8 cellular contexts compared by ENCODE assay signal in the genomic region with DNA sequence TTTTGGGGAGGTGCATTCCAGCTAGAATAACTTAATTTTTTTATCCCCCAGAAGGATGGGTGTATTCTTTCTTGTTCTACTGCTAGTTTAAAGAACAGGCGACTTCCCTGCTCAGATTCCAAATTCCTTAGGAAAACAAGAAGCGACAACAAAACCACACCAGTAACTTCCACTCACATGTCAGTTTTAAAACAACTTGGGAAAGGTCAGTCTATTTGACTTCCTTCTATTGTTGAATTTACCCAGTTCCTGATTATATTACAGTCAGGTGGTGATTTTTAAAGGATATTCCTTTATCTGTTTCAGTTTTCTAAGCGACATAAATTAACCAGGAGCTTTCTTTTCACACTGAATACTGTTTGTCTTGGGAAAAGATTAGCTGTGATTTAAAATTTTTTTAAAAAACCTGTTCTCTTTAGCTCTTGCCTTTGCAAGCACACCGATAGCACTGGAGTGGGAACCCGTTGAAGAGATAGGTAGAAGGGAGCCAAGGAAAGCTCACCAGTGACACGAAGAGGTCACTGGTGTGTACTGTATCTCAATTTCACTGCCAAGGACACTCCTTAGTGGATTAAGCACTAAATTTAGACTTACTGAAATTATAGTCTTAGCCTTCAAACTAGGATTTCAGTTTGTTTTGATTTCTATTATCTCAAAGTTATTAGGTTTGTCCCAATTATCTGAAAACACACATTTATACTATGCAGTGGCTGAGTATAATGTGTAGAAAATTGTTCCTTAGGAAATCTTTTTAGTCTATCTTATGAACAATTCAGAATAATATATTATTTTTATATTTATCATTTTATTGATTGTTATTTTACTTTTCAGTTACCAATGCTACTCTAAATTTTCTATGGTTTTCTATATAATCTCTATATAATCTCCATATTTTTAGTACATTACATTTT. TPM values are rescaled to one million over a fixed set of nuclear protein-coding genes. Genes with fewer than 3 reads are reported as not detected.
DNase-seq lines count a peak whose midpoint lies in the region; ATAC-seq and TF ChIP-seq lines count a peak whose summit lies in the region.

No MANE protein-coding gene starts in this region.

- H3F3A ChIP-seq in SK-N-SH (replicated peaks; ENCODE audit: insufficient read depth) = peaks cover 9% of the 10 kb centered on the region

- no peaks in the 10 kb centered on the region for H3K36me3 ChIP-seq in SK-N-SH (replicated peaks in 1 of 2; ENCODE audit: control insufficient read depth in 1 of 2, insufficient read depth in 2 of 2, low read length in 1 of 2)

- 24% methylated on average over 6 of the region's 6 CpGs for WGBS in SK-N-SH (ENCODE audit: low lambda C conversion rate)

- CTCF ChIA-PET in SK-N-SH (lab: Yijun Ruan, JAX) = interaction anchor here (0.6 to 4.1 kb wide), 34 partner anchors 9 to 1700 kb away, joined by 3 to 35 read pairs (median 4); no protein-coding TSS in a partner anchor

- no peak overlapping the region; a peak in 1 of 4 replicates for H3K4me3 ChIP-seq in SK-N-SH (ENCODE audit: low read depth in 2 of 2, low read length in 1 of 2)

- H3K4me3 Mint-ChIP-seq in nephron = no peak overlapping the region

- H3K4me2 ChIP-seq in SK-N-SH = no peak overlapping the region; the same call in 1 of the 2 replicates

- no peaks in the 10 kb centered on the region for H3K9me2 ChIP-seq in SK-N-SH

- H2AFZ ChIP-seq in SK-N-SH (ENCODE audit: low read depth) = peak overlapping the region; percentile 58; the same call in 1 of the 2 replicates

- peaks cover 0 to 5% of the 10 kb centered on the region in 2 experiments; a peak in 2 of 4 replicates for H3K4me1 ChIP-seq in SK-N-SH (ENCODE audit: control insufficient read depth in 1 of 2, insufficient read depth in 2 of 2, low read depth in 1 of 2, low read length in 1 of 2)

- no peaks in the 10 kb centered on the region for H3K79me2 ChIP-seq in SK-N-SH (ENCODE audit: insufficient read depth)

- POLR2A ChIA-PET in SK-N-SH (lab: Yijun Ruan, JAX) = no interaction called here

- H3K27ac ChIP-seq in SK-N-SH (ENCODE audit: low read depth in 2 of 2, low read length in 1 of 2) = peak overlapping the region; percentile 63 to 78; a peak in 3 of 4 replicates

- H3K36me3 Mint-ChIP-seq in nephron (ENCODE audit: low read depth) = no peaks in the 10 kb centered on the region

- H4K20me1 ChIP-seq in SK-N-SH (ENCODE audit: insufficient read depth) = no peaks in the 10 kb centered on the region

- peak overlapping the region; percentile 33 to 74 (median 58) for H3K27ac Mint-ChIP-seq in nephron

- H3K4me1 Mint-ChIP-seq in nephron = peaks cover 25% of the 10 kb centered on the region

- no peaks in the 10 kb centered on the region for H3K27me3 ChIP-seq in SK-N-SH (ENCODE audit: insufficient read depth)

- DNase-seq in C1 segment of cervical spinal cord (lab: John Stamatoyannopoulos, UW) (peak in 8 of 14 donors; percentile 3 to 77 (median 6)), NCI-H1417 (lab: John Stamatoyannopoulos, UW) (peak; percentile 44 to 85 (median 55)), SK-N-SH (peak; percentile 56), fibroblast of gingiva (ENCODE audit: low read depth) (peak; percentile 64)
- DNase-seq in activated CD4-positive, alpha-beta T cell treated with anti-CD3 and anti-CD28 coated beads for 4 hours = no peak

- TF ChIP-seq CTCF in SK-N-SH (IDR thresholded peaks at IDR 0.05) (peak; percentile 89), nephron (IDR thresholded peaks at IDR 0.05; ENCODE audit: unreplicated experiment in 3 of 3) (peak; percentile 70 to 84 (median 79))

- no peak for TF ChIP-seq EP300 in SK-N-SH (IDR thresholded peaks at IDR 0.05; ENCODE audit: borderline replicate concordance in 1 of 2, low read depth in 1 of 2, low read length in 1 of 2)

- peak; percentile 96 for TF ChIP-seq RAD21 in SK-N-SH (IDR thresholded peaks at IDR 0.05; ENCODE audit: low read length)

- peak; percentile 99 for ATAC-seq in GM18858 (IDR thresholded peaks at IDR 0.05; ENCODE audit: unreplicated experiment)
- peak; percentile 99 for ATAC-seq in HG02938 (IDR thresholded peaks at IDR 0.05; ENCODE audit: unreplicated experiment)

- no peaks in the 10 kb centered on the region for H3K9me3 ChIP-seq in SK-N-SH

- H3K9ac ChIP-seq in SK-N-SH = peak overlapping the region; percentile 28; the same call in 1 of the 2 replicates

- no peaks in the 10 kb centered on the region for H3K9me3 Mint-ChIP-seq in nephron

- no peaks in the 10 kb centered on the region for H3K27me3 Mint-ChIP-seq in nephron (ENCODE audit: low read depth)

TF ChIP-seq in SK-N-SH, 30 proteins besides CTCF, POLR2A, EP300 and RAD21:
- peak; percentile 30; the same call in 1 of the 2 replicates for TF ChIP-seq NFIC (IDR thresholded peaks at IDR 0.05; ENCODE audit: borderline replicate concordance)
- no peak for TF ChIP-seq SIN3A (IDR thresholded peaks at IDR 0.05; ENCODE audit: borderline replicate concordance, low read depth, low read length)
- TF ChIP-seq SMC3 (IDR thresholded peaks at IDR 0.05; ENCODE audit: low read depth, low read length) = peak; percentile 84

RNA-seq across cellular contexts. Expression of gene MARCKS, which starts 22.3 kb away (rescaled TPM):
- 54.4 and 61.4 TPM in 2 replicates for polyA plus RNA-seq in SK-N-SH (2012; rRNA removed)
- 60.1 and 82.6 TPM in 2 replicates for polyA plus RNA-seq in SK-N-SH (2012; cell fraction: cytosol; rRNA removed)
- 47.3 and 49.0 TPM in 2 replicates for polyA plus RNA-seq in SK-N-SH (2012; cell fraction: nucleus; rRNA removed)

Comparison
In these comparisons a context has a peak if more than half of its experiments do, and no peak if none do; other contexts are left out.
1. DNase-seq: peak in C1 segment of cervical spinal cord (8 of 14), NCI-H1417 (3 of 3), SK-N-SH (single experiment) and fibroblast of gingiva (single experiment); none in activated CD4-positive, alpha-beta T cell treated with anti-CD3 and anti-CD28 coated beads for 4 hours (0 of 2).